ENCODE assay signal across 1 cellular context in genomic region chr2:102005989-102006885, GRCh38.
TF ChIP-seq lines count a peak whose summit lies in the region.

No MANE protein-coding gene starts in this region.

TF ChIP-seq in GM12878, 131 proteins besides CTCF, POLR2A, EP300 and RAD21 (continued from another document):
- TF ChIP-seq ZBED1 (IDR thresholded peaks at IDR 0.05; ENCODE audit: borderline replicate concordance) (no peak), ATF7 (IDR thresholded peaks at IDR 0.05; ENCODE audit: low read depth) (no peak), ZBTB11 (CRISPR knock-in tag; IDR thresholded peaks at IDR 0.05) (no peak), TBL1XR1 (IDR thresholded peaks at IDR 0.05; ENCODE audit: low read depth, low read length) (no peak), HDGF (IDR thresholded peaks at IDR 0.05) (no peak), NFXL1 (IDR thresholded peaks at IDR 0.05; ENCODE audit: borderline replicate concordance) (no peak), ESRRA (IDR thresholded peaks at IDR 0.05; ENCODE audit: low read length) (no peak), MYC (IDR thresholded peaks at IDR 0.05; ENCODE audit: insufficient read depth, insufficient read length, insufficient replicate concordance, low read length, severe bottlenecking) (no peak)
